In the genomic region with DNA sequence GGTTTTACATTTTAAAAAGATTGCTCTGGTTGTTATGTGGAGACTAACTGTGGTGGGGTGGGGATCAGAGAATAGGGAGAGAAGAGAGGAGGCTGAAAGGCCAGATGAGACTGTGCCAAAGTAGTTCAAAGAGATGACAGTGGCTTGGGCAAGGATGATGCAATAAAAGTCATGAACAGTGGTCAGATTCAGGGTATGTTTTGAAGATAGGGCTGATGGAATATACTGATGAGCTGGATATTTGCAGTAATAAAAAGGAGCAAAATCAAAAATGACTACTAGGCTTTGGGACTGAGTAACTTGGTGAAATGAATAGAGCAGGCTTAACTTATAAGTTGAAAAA, we compare ENCODE assay signal across 16 cellular contexts. TPM values are rescaled to one million over a fixed set of nuclear protein-coding genes. Genes with fewer than 3 reads are reported as not detected.
DNase-seq lines count a peak whose midpoint lies in the region; ATAC-seq and TF ChIP-seq lines count a peak whose summit lies in the region.
"Had no signal": no experiment of that assay in that cellular context is flagged by ENCODE, and none has a peak within 500 bp of the region (broad histone marks: within the 10 kb centered on the region; RNA-seq: fewer than 3 reads in every experiment).

No MANE protein-coding gene starts in this region.

- ATAC-seq in stimulated activated naive CD8-positive, alpha-beta T cell treated with anti-CD3 and anti-CD28 coated beads, Interleukin-15, amount 100 ng/mL, for 72 hours = peak; percentile 66
- no peak for ATAC-seq in stimulated activated naive CD8-positive, alpha-beta T cell treated with anti-CD3 and anti-CD28 coated beads, Interleukin-15, Interleukin-2, amounts not matched to agents 100 U/mL and 50 U/mL, for 24 hours
- no peak for ATAC-seq in activated naive CD8-positive, alpha-beta T cell treated with anti-CD3 and anti-CD28 coated beads, Interleukin-2, amount 10 ng/mL, durations not matched to agents 7 days and 5 days (ENCODE audit: low read depth)
- ATAC-seq in GM18873 (IDR thresholded peaks at IDR 0.05; ENCODE audit: low FRiP score, unreplicated experiment) = no peak

- intact Hi-C loops in activated T-helper 1 cell treated with anti-CD3 and anti-CD28 coated beads, Interleukin-12 subunit alpha, Interleukin-12 subunit beta, Interleukin-2, Interleukin-4 antibody, amounts not matched to agents 30 ng/mL and 10 ng/mL and 1 ng/mL, durations not matched to agents 14 hours and 24 hours and 36 hours (cut with micrococcal nuclease) = loop anchor here (5.0 kb wide), 1 partner anchor 80 kb away; no protein-coding TSS in a partner anchor
- intact Hi-C loops in vagina (cut with DNase I) = no loop called here

- no peaks in the 10 kb centered on the region for H3K27me3 ChIP-seq in vagina
- H3K27me3 ChIP-seq: testis had no signal

- H3K27me3 Mint-ChIP-seq in stimulated activated naive CD8-positive, alpha-beta T cell treated with anti-CD3 and anti-CD28 coated beads, Interleukin-15, amount 100 ng/mL, for 72 hours = no peaks in the 10 kb centered on the region
- no peaks in the 10 kb centered on the region for H3K27me3 Mint-ChIP-seq in activated naive CD8-positive, alpha-beta T cell treated with anti-CD3 and anti-CD28 coated beads, Interleukin-2, amount 10 ng/mL, durations not matched to agents 7 days and 5 days
- H3K27me3 Mint-ChIP-seq in activated T-helper 1 cell treated with anti-CD3 and anti-CD28 coated beads, Interleukin-12 subunit alpha, Interleukin-12 subunit beta, Interleukin-2, Interleukin-4 antibody, amounts not matched to agents 30 ng/mL and 10 ng/mL and 1 ng/mL, durations not matched to agents 14 hours and 24 hours and 36 hours (ENCODE audit: insufficient read depth) = no peaks in the 10 kb centered on the region

- POLR2A ChIA-PET in activated naive CD8-positive, alpha-beta T cell treated with anti-CD3 and anti-CD28 coated beads, Interleukin-2, amount 10 ng/mL, durations not matched to agents 7 days and 5 days (lab: Charles Lee) = no interaction called here

- peak overlapping the region; percentile 48 to 87 for H3K27ac Mint-ChIP-seq in stimulated activated naive CD8-positive, alpha-beta T cell treated with anti-CD3 and anti-CD28 coated beads, Interleukin-15, amount 100 ng/mL, for 72 hours
- H3K27ac Mint-ChIP-seq in activated naive CD8-positive, alpha-beta T cell treated with anti-CD3 and anti-CD28 coated beads, Interleukin-2, amount 10 ng/mL, durations not matched to agents 7 days and 5 days = peak overlapping the region; percentile 5
- no peak overlapping the region for H3K27ac Mint-ChIP-seq in activated T-helper 1 cell treated with anti-CD3 and anti-CD28 coated beads, Interleukin-12 subunit alpha, Interleukin-12 subunit beta, Interleukin-2, Interleukin-4 antibody, amounts not matched to agents 30 ng/mL and 10 ng/mL and 1 ng/mL, durations not matched to agents 14 hours and 24 hours and 36 hours

- no peaks in the 10 kb centered on the region for H3K9me3 Mint-ChIP-seq in stimulated activated naive CD8-positive, alpha-beta T cell treated with anti-CD3 and anti-CD28 coated beads, Interleukin-15, amount 100 ng/mL, for 72 hours
- H3K9me3 Mint-ChIP-seq in activated naive CD8-positive, alpha-beta T cell treated with anti-CD3 and anti-CD28 coated beads, Interleukin-2, amount 10 ng/mL, durations not matched to agents 7 days and 5 days = no peaks in the 10 kb centered on the region
- no peaks in the 10 kb centered on the region for H3K9me3 Mint-ChIP-seq in activated T-helper 1 cell treated with anti-CD3 and anti-CD28 coated beads, Interleukin-12 subunit alpha, Interleukin-12 subunit beta, Interleukin-2, Interleukin-4 antibody, amounts not matched to agents 30 ng/mL and 10 ng/mL and 1 ng/mL, durations not matched to agents 14 hours and 24 hours and 36 hours

- TF ChIP-seq POLR2A in vagina (IDR thresholded peaks at IDR 0.05) = no peak

- H3K4me3 ChIP-seq in fibroblast of villous mesenchyme (ENCODE audit: low read depth, low read length) = no peak overlapping the region
- no peak overlapping the region for H3K4me3 ChIP-seq in vagina
- H3K4me3 ChIP-seq: lung, smooth muscle cell, testis had no signal

- no peak overlapping the region for H3K27ac ChIP-seq in vagina
- H3K27ac ChIP-seq: testis had no signal

- H3K36me3 ChIP-seq in vagina = no peaks in the 10 kb centered on the region

- no peaks in the 10 kb centered on the region for H3K4me1 ChIP-seq in vagina
- H3K4me1 ChIP-seq: testis had no signal

- H3K4me3 Mint-ChIP-seq in stimulated activated naive CD8-positive, alpha-beta T cell treated with anti-CD3 and anti-CD28 coated beads, Interleukin-15, amount 100 ng/mL, for 72 hours = no peak overlapping the region
- H3K4me3 Mint-ChIP-seq in activated naive CD8-positive, alpha-beta T cell treated with anti-CD3 and anti-CD28 coated beads, Interleukin-2, amount 10 ng/mL, durations not matched to agents 7 days and 5 days = no peak overlapping the region
- H3K4me3 Mint-ChIP-seq in activated T-helper 1 cell treated with anti-CD3 and anti-CD28 coated beads, Interleukin-12 subunit alpha, Interleukin-12 subunit beta, Interleukin-2, Interleukin-4 antibody, amounts not matched to agents 30 ng/mL and 10 ng/mL and 1 ng/mL, durations not matched to agents 14 hours and 24 hours and 36 hours = no peak overlapping the region

- peaks cover 13% of the 10 kb centered on the region for H3K4me1 Mint-ChIP-seq in stimulated activated naive CD8-positive, alpha-beta T cell treated with anti-CD3 and anti-CD28 coated beads, Interleukin-15, amount 100 ng/mL, for 72 hours
- peaks cover 8% of the 10 kb centered on the region for H3K4me1 Mint-ChIP-seq in activated naive CD8-positive, alpha-beta T cell treated with anti-CD3 and anti-CD28 coated beads, Interleukin-2, amount 10 ng/mL, durations not matched to agents 7 days and 5 days
- no peaks in the 10 kb centered on the region for H3K4me1 Mint-ChIP-seq in activated T-helper 1 cell treated with anti-CD3 and anti-CD28 coated beads, Interleukin-12 subunit alpha, Interleukin-12 subunit beta, Interleukin-2, Interleukin-4 antibody, amounts not matched to agents 30 ng/mL and 10 ng/mL and 1 ng/mL, durations not matched to agents 14 hours and 24 hours and 36 hours (ENCODE audit: low read depth)

- H3K36me3 Mint-ChIP-seq in activated naive CD8-positive, alpha-beta T cell treated with anti-CD3 and anti-CD28 coated beads, Interleukin-2, amount 10 ng/mL, durations not matched to agents 7 days and 5 days = peaks cover 2% of the 10 kb centered on the region
- peaks cover 4% of the 10 kb centered on the region for H3K36me3 Mint-ChIP-seq in activated T-helper 1 cell treated with anti-CD3 and anti-CD28 coated beads, Interleukin-12 subunit alpha, Interleukin-12 subunit beta, Interleukin-2, Interleukin-4 antibody, amounts not matched to agents 30 ng/mL and 10 ng/mL and 1 ng/mL, durations not matched to agents 14 hours and 24 hours and 36 hours (ENCODE audit: low read depth)

- TF ChIP-seq CTCF in fibroblast of villous mesenchyme (IDR thresholded peaks at IDR 0.05; ENCODE audit: insufficient read depth, low read depth, low read length) (no peak), vagina (IDR thresholded peaks at IDR 0.05) (no peak)

- no peaks in the 10 kb centered on the region for H3K9me3 ChIP-seq in vagina
- H3K9me3 ChIP-seq: testis had no signal

- no peak for DNase-seq in stimulated activated naive CD8-positive, alpha-beta T cell treated with anti-CD3 and anti-CD28 coated beads, Interleukin-15, amount 100 ng/mL, for 72 hours
- DNase-seq in stimulated activated naive CD8-positive, alpha-beta T cell treated with anti-CD3 and anti-CD28 coated beads, Interleukin-15, Interleukin-2, amounts not matched to agents 100 U/mL and 50 U/mL, for 24 hours = no peak
- no peak for DNase-seq in activated naive CD8-positive, alpha-beta T cell treated with anti-CD3 and anti-CD28 coated beads, Interleukin-2, amount 10 ng/mL, durations not matched to agents 7 days and 5 days
- DNase-seq in fibroblast of villous mesenchyme (ENCODE audit: low read depth) (peak; percentile 15), vagina (ENCODE audit: extremely low spot score in 2 of 2) (no peak), DMS114 treated with DMSO at 0.1 percent for 48 hours (lab: John Stamatoyannopoulos, UW; ENCODE audit: unreplicated experiment) (no peak)
- DNase-seq in activated T-helper 1 cell treated with anti-CD3 and anti-CD28 coated beads, Interleukin-12 subunit alpha, Interleukin-12 subunit beta, Interleukin-2, Interleukin-4 antibody, amounts not matched to agents 30 ng/mL and 10 ng/mL and 1 ng/mL, durations not matched to agents 14 hours and 24 hours and 36 hours (ENCODE audit: low spot score) = no peak
- DNase-seq: activated CD8-positive, alpha-beta memory T cell treated with anti-CD3 and anti-CD28 coated beads for 24 hours; activated naive CD4-positive, alpha-beta T cell; NCI-H2029; NCI-H748 treated with DMSO at 0.1 percent for 48 hours; Right ventricle myocardium superior; testis had no signal

RNA-seq across cellular contexts. Expression of gene CDK5RAP2, which starts 37.6 kb away (rescaled TPM):
- total RNA-seq in activated naive CD8-positive, alpha-beta T cell treated with anti-CD3 and anti-CD28 coated beads, Interleukin-2, amount 10 ng/mL, durations not matched to agents 7 days and 5 days = 100 to 1,000 TPM; 113 TPM
- total RNA-seq in fibroblast of villous mesenchyme = 19.0 and 21.2 TPM in 2 replicates
- 60.3 and 66.7 TPM in 2 replicates for total RNA-seq in activated T-helper 1 cell treated with anti-CD3 and anti-CD28 coated beads, Interleukin-12 subunit alpha, Interleukin-12 subunit beta, Interleukin-2, Interleukin-4 antibody, amounts not matched to agents 30 ng/mL and 10 ng/mL and 1 ng/mL, durations not matched to agents 14 hours and 24 hours and 36 hours
- 54.5 TPM for total RNA-seq in vagina
